2 cellular contexts compared by ENCODE assay signal in the genomic region with DNA sequence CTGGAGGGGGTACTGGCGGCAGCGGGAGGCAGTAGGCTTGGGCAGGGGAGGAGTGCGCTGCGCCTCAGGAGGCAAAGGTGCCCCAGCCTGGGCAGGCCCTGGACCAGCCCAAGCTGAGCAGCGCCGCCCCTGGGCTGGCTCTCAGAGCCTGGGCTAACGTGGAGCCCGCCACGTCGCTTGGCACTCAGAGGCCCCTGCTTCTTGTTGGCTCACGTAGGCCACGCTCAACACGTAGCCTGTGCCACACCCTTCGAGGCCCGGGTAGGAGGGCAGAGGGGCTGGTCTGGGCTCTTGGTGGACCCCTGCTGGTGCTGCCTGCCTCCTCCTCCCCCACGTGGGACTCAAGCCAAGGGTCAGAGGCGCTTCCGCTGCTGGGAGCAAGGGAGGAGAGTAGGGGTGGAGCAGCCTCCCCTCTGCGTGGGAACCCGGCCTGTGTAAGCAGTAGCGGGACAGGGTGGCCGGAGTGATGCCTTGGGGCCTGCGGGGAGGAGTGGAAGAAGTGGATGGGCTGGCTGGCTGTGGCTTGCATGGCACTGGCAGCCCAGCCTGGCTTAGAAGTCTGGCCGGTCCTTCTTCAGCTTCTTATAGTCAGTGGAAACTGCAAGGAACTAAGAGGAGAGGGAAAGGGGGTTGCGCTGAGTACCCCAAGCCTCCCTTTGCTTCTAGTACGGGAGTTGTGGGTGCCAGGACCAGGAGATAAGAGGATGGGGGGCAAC.
TF ChIP-seq lines count a peak whose summit lies in the region.

No MANE protein-coding gene starts in this region.

TF ChIP-seq in SK-N-SH, 30 proteins besides CTCF, POLR2A, EP300 and RAD21:
- TF ChIP-seq, protein P1, sequence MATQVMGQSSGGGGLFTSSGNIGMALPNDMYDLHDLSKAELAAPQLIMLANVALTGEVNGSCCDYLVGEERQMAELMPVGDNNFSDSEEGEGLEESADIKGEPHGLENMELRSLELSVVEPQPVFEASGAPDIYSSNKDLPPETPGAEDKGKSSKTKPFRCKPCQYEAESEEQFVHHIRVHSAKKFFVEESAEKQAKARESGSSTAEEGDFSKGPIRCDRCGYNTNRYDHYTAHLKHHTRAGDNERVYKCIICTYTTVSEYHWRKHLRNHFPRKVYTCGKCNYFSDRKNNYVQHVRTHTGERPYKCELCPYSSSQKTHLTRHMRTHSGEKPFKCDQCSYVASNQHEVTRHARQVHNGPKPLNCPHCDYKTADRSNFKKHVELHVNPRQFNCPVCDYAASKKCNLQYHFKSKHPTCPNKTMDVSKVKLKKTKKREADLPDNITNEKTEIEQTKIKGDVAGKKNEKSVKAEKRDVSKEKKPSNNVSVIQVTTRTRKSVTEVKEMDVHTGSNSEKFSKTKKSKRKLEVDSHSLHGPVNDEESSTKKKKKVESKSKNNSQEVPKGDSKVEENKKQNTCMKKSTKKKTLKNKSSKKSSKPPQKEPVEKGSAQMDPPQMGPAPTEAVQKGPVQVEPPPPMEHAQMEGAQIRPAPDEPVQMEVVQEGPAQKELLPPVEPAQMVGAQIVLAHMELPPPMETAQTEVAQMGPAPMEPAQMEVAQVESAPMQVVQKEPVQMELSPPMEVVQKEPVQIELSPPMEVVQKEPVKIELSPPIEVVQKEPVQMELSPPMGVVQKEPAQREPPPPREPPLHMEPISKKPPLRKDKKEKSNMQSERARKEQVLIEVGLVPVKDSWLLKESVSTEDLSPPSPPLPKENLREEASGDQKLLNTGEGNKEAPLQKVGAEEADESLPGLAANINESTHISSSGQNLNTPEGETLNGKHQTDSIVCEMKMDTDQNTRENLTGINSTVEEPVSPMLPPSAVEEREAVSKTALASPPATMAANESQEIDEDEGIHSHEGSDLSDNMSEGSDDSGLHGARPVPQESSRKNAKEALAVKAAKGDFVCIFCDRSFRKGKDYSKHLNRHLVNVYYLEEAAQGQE (IDR thresholded peaks at IDR 0.05; ENCODE audit: low read depth, low read length): no peak
- TF ChIP-seq MXI1 (IDR thresholded peaks at IDR 0.05; ENCODE audit: low read depth, low read length): no peak
- no peak for TF ChIP-seq SMC3 (IDR thresholded peaks at IDR 0.05; ENCODE audit: low read depth, low read length)
- TF ChIP-seq TEAD4 (IDR thresholded peaks at IDR 0.05; ENCODE audit: borderline replicate concordance, insufficient read depth): no peak
- no peak for TF ChIP-seq EZH2phosphoT487 (IDR thresholded peaks at IDR 0.05; ENCODE audit: borderline replicate concordance, low read depth)
- TF ChIP-seq FOXM1 (IDR thresholded peaks at IDR 0.05; ENCODE audit: low read depth): no peak
- TF ChIP-seq RXRA (IDR thresholded peaks at IDR 0.05; ENCODE audit: borderline replicate concordance, low read depth): no peak
- TF ChIP-seq, protein P2, sequence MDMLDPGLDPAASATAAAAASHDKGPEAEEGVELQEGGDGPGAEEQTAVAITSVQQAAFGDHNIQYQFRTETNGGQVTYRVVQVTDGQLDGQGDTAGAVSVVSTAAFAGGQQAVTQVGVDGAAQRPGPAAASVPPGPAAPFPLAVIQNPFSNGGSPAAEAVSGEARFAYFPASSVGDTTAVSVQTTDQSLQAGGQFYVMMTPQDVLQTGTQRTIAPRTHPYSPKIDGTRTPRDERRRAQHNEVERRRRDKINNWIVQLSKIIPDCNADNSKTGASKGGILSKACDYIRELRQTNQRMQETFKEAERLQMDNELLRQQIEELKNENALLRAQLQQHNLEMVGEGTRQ (IDR thresholded peaks at IDR 0.05; ENCODE audit: borderline replicate concordance, low read depth, low read length): no peak
- no peak for TF ChIP-seq RFX5 (IDR thresholded peaks at IDR 0.05; ENCODE audit: low read length)
- TF ChIP-seq FOXJ3 (CRISPR knock-in tag; IDR thresholded peaks at IDR 0.05): no peak
- no peak for TF ChIP-seq MEF2A (IDR thresholded peaks at IDR 0.05; ENCODE audit: borderline replicate concordance, low read depth)
- TF ChIP-seq, protein P3, sequence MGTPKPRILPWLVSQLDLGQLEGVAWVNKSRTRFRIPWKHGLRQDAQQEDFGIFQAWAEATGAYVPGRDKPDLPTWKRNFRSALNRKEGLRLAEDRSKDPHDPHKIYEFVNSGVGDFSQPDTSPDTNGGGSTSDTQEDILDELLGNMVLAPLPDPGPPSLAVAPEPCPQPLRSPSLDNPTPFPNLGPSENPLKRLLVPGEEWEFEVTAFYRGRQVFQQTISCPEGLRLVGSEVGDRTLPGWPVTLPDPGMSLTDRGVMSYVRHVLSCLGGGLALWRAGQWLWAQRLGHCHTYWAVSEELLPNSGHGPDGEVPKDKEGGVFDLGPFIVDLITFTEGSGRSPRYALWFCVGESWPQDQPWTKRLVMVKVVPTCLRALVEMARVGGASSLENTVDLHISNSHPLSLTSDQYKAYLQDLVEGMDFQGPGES (IDR thresholded peaks at IDR 0.05; ENCODE audit: low read depth, low read length): no peak
- TF ChIP-seq FOSL2 (IDR thresholded peaks at IDR 0.05; ENCODE audit: borderline replicate concordance, low read depth): no peak
- TF ChIP-seq, protein P4, sequence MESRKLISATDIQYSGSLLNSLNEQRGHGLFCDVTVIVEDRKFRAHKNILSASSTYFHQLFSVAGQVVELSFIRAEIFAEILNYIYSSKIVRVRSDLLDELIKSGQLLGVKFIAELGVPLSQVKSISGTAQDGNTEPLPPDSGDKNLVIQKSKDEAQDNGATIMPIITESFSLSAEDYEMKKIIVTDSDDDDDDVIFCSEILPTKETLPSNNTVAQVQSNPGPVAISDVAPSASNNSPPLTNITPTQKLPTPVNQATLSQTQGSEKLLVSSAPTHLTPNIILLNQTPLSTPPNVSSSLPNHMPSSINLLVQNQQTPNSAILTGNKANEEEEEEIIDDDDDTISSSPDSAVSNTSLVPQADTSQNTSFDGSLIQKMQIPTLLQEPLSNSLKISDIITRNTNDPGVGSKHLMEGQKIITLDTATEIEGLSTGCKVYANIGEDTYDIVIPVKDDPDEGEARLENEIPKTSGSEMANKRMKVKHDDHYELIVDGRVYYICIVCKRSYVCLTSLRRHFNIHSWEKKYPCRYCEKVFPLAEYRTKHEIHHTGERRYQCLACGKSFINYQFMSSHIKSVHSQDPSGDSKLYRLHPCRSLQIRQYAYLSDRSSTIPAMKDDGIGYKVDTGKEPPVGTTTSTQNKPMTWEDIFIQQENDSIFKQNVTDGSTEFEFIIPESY (IDR thresholded peaks at IDR 0.05; ENCODE audit: borderline replicate concordance, low read depth): no peak
- TF ChIP-seq ELF1 (IDR thresholded peaks at IDR 0.05): no peak
TF ChIP-seq in SK-N-SH: peak in this region for 0.

TF ChIP-seq in SK-N-SH treated with all-trans-retinoic acid at 6 μM for 48 hours, 23 proteins besides CTCF, POLR2A, EP300 and RAD21:
- TF ChIP-seq GLIS3 (CRISPR knock-in tag; IDR thresholded peaks at IDR 0.05): no peak
TF ChIP-seq in SK-N-SH treated with all-trans-retinoic acid at 6 μM for 48 hours: peak in this region for 0.
